In the genomic region with DNA sequence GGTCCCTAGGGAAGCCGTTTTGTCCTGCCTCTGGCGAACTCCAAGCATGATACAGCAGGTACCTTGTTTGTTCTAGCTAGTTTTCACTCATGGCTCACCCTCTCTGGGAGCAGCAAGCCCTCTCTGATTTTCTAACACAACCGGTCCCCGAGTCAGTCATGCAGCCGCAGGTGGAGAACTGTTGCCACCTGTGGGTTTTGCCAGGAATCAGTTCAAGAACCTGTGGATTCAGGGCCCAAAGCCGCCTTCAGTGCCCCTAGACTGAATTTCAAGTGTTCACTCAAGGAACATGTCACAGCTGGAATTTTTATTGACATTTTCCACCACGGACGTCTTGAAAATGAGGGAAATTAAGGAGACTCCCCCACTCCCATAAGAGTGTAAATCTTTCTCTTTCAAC, we compare ENCODE assay signal across 1 cellular context.
TF ChIP-seq lines count a peak whose summit lies in the region.

No MANE protein-coding gene starts in this region.

TF ChIP-seq in WTC11, 78 proteins besides CTCF, POLR2A, EP300 and RAD21 (continued from another document):
- TF ChIP-seq ARID4B (CRISPR knock-in tag; IDR thresholded peaks at IDR 0.05; ENCODE audit: borderline replicate concordance) (no peak), ELF4 (CRISPR knock-in tag; IDR thresholded peaks at IDR 0.05; ENCODE audit: low read depth) (no peak), IRF2 (CRISPR knock-in tag; IDR thresholded peaks at IDR 0.05; ENCODE audit: borderline replicate concordance, low read depth) (no peak), ZNF396 (CRISPR knock-in tag; IDR thresholded peaks at IDR 0.05; ENCODE audit: borderline replicate concordance) (no peak), ESRRA (CRISPR knock-in tag; IDR thresholded peaks at IDR 0.05; ENCODE audit: borderline replicate concordance) (no peak), ZNF219 (CRISPR knock-in tag; IDR thresholded peaks at IDR 0.05; ENCODE audit: borderline replicate concordance) (no peak), NFYB (CRISPR knock-in tag; conservative IDR thresholded peaks at IDR 0.05; ENCODE audit: low read depth) (no peak)
- TF ChIP-seq, protein P1, sequence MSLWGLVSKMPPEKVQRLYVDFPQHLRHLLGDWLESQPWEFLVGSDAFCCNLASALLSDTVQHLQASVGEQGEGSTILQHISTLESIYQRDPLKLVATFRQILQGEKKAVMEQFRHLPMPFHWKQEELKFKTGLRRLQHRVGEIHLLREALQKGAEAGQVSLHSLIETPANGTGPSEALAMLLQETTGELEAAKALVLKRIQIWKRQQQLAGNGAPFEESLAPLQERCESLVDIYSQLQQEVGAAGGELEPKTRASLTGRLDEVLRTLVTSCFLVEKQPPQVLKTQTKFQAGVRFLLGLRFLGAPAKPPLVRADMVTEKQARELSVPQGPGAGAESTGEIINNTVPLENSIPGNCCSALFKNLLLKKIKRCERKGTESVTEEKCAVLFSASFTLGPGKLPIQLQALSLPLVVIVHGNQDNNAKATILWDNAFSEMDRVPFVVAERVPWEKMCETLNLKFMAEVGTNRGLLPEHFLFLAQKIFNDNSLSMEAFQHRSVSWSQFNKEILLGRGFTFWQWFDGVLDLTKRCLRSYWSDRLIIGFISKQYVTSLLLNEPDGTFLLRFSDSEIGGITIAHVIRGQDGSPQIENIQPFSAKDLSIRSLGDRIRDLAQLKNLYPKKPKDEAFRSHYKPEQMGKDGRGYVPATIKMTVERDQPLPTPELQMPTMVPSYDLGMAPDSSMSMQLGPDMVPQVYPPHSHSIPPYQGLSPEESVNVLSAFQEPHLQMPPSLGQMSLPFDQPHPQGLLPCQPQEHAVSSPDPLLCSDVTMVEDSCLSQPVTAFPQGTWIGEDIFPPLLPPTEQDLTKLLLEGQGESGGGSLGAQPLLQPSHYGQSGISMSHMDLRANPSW (CRISPR knock-in tag; conservative IDR thresholded peaks at IDR 0.05; ENCODE audit: low read depth): no peak
